1 cellular context compared by ENCODE assay signal in genomic region chr16:2210386-2211365, GRCh38.
A peak's percentile ranks its signal among the peaks of the same experiment; 100 is the strongest.
TF ChIP-seq lines count a peak whose summit lies in the region.

Gene BRICD5 (minus strand): TSS chr16:2210863. CDS start chr16:2210833, 30 bp downstream.

TF ChIP-seq in K562, 482 proteins besides CTCF, POLR2A, EP300 and RAD21 (continued from another document):
- TF ChIP-seq ZNF77 (CRISPR knock-in tag; IDR thresholded peaks at IDR 0.05) (0 out of 2 replicates have a peak, but pooled peaks have one; percentile 37), NRF1 (conservative IDR thresholded peaks at IDR 0.05 in 1 of 2, IDR thresholded peaks at IDR 0.05 in 1 of 2) (peak; percentile 23 to 35; a peak in 1 of 4 replicates), POLR2G (IDR thresholded peaks at IDR 0.05; ENCODE audit: low read depth, low read length) (peak; percentile 73), ARID4B (CRISPR knock-in tag; IDR thresholded peaks at IDR 0.05) (peak; percentile 70; the same call in 1 of the 2 replicates), CCNT2 (IDR thresholded peaks at IDR 0.05; ENCODE audit: borderline replicate concordance, extremely low read depth, insufficient read length, low read depth, low read length) (peak; percentile 25)
